21 cellular contexts compared by ENCODE assay signal in the genomic region with DNA sequence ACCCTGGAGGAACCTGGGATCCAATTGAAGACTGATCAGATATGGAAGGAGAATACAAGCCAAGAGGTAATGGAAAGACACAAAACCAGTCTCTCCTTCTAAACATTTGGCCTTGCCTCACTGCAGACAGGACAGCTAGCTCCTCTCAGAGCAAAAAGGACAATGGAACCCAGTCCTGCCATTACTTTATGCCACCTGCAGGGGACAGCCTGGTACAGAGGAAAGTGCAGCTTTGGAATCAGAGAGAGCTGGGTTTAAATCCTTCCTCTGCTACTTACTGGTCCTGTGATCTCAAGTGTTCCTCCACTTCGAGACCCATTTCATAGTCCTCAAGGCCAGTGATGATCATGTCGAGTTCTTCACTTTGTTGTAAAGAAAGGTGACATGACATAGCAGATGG.
A peak's percentile ranks its signal among the peaks of the same experiment; 100 is the strongest.
DNase-seq lines count a peak whose midpoint lies in the region; TF ChIP-seq lines count a peak whose summit lies in the region.
"Had no signal": no experiment of that assay in that cellular context is flagged by ENCODE, and none has a peak within 500 bp of the region (broad histone marks: within the 10 kb centered on the region; RNA-seq: fewer than 3 reads in every experiment).

No MANE protein-coding gene starts in this region.

- TF ChIP-seq CTCF in GM12874 (IDR thresholded peaks at IDR 0.05; ENCODE audit: insufficient read depth, low read depth, low read length) (peak; percentile 9; the same call in 1 of the 2 replicates), brain microvascular endothelial cell (IDR thresholded peaks at IDR 0.05; ENCODE audit: low read depth, low read length, missing control alignments) (peak; percentile 32), mesothelial cell of epicardium (IDR thresholded peaks at IDR 0.05; ENCODE audit: unreplicated experiment) (peak; percentile 34)

- peak; percentile 43 for DNase-seq in KBM-7
- no peak for DNase-seq in brain microvascular endothelial cell
- DNase-seq in mesothelial cell of epicardium (ENCODE audit: low spot score in 2 of 2, unreplicated experiment in 2 of 2), result no peak
- DNase-seq in NCI-H1105 treated with DMSO at 0.1 percent for 48 hours (lab: John Stamatoyannopoulos, UW), result no peak
- DNase-seq in DMS153 (lab: John Stamatoyannopoulos, UW), result no peak
- no peak for DNase-seq in activated CD4-positive, alpha-beta T cell treated with anti-CD3 and anti-CD28 coated beads, Interleukin-2, amount 50 U/mL, for 4 hours
- no peak for DNase-seq in NCI-H1417 treated with DMSO at 0.1 percent for 48 hours (lab: John Stamatoyannopoulos, UW)
- DNase-seq: activated CD4-positive, alpha-beta T cell treated with anti-CD3 and anti-CD28 coated beads, Interleukin-2, amount 10 ng/mL, durations not matched to agents 24 days and 14 days; activated T-cell treated with anti-CD3 and anti-CD28 coated beads, Interleukin-2, amount 50 U/mL, for 72 hours; dermis blood vessel endothelial cell; EL; NCI-H1694 treated with DMSO at 0.1 percent for 48 hours; NCI-H524 treated with DMSO at 0.1 percent for 48 hours; nephron progenitor cell; stimulated activated CD4-positive, alpha-beta T cell treated with anti-CD3 and anti-CD28 coated beads, Interleukin-4, amount 100 ng/mL, for 4 hours; T-helper 2 cell; upper lobe of left lung had no signal

- H3K4me1 Mint-ChIP-seq in mesothelial cell of epicardium, result peaks cover 12% of the 10 kb centered on the region

- in situ Hi-C loops in KBM-7 (cut with MboI; ENCODE audit: low pct_unique_long_range_greater_than_20kb, low sequenced_read_pairs) (no loop called here), brain microvascular endothelial cell (cut with HindIII; ENCODE audit: low pct_ligation_motif_present, low sequenced_read_pairs) (no loop called here)

- H3K9me3 Mint-ChIP-seq in mesothelial cell of epicardium, result no peaks in the 10 kb centered on the region
- H3K9me3 Mint-ChIP-seq: nephron progenitor cell had no signal

- H3K27ac Mint-ChIP-seq in mesothelial cell of epicardium, result no peak overlapping the region
- H3K27ac Mint-ChIP-seq: activated CD4-positive, alpha-beta T cell treated with anti-CD3 and anti-CD28 coated beads, Interleukin-2, amount 10 ng/mL, durations not matched to agents 24 days and 14 days; activated T-cell treated with anti-CD3 and anti-CD28 coated beads, Interleukin-2, amount 50 U/mL, for 72 hours; nephron progenitor cell had no signal

- H3K4me3 Mint-ChIP-seq in mesothelial cell of epicardium, result no peak overlapping the region
- H3K4me3 Mint-ChIP-seq: activated CD4-positive, alpha-beta T cell treated with anti-CD3 and anti-CD28 coated beads, Interleukin-2, amount 10 ng/mL, durations not matched to agents 24 days and 14 days; activated T-cell treated with anti-CD3 and anti-CD28 coated beads, Interleukin-2, amount 50 U/mL, for 72 hours; nephron progenitor cell had no signal

- H3K36me3 ChIP-seq in brain microvascular endothelial cell (replicated peaks), result no peaks in the 10 kb centered on the region
- H3K36me3 ChIP-seq: adrenal gland, right atrium auricular region, upper lobe of left lung had no signal

- no peak overlapping the region for H3K27ac ChIP-seq in brain microvascular endothelial cell
- H3K27ac ChIP-seq: adrenal gland, C4-2B, right atrium auricular region, upper lobe of left lung had no signal

- H3K27me3 ChIP-seq in brain microvascular endothelial cell (replicated peaks), result no peaks in the 10 kb centered on the region
- H3K27me3 ChIP-seq: adrenal gland, right atrium auricular region, upper lobe of left lung had no signal

- H3K27me3 Mint-ChIP-seq in mesothelial cell of epicardium (ENCODE audit: low read depth), result no peaks in the 10 kb centered on the region

- H3K36me3 Mint-ChIP-seq in mesothelial cell of epicardium, result peaks cover 6% of the 10 kb centered on the region

- H3K4me3 ChIP-seq in brain microvascular endothelial cell (ENCODE audit: low read depth, low read length), result no peak overlapping the region
- H3K4me3 ChIP-seq: adrenal gland, right atrium auricular region, upper lobe of left lung had no signal
